24 cellular contexts compared by ENCODE assay signal in the genomic region with DNA sequence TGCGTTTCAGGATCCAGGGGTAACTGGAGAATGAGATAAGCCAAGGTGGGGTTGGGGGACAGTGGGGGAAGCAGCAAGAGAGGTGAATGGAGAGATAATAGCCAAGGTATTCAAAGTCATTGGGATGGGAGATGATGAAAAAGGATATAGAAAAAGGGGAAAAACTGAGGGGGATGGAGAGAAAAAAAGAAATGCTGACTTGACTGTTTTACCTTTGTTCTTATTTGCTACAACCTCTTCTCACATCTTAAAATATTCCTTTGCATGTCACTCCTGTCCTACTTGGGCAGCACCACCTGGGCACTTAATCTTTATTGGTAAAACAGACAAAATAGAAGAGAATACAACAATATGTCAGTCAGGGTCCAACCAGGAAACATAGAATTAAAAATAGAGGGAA.
"Had no signal": no experiment of that assay in that cellular context is flagged by ENCODE, and none has a peak within 500 bp of the region (broad histone marks: within the 10 kb centered on the region; RNA-seq: fewer than 3 reads in every experiment).

No MANE protein-coding gene starts in this region.

- H3K4me3 Mint-ChIP-seq: mesothelial cell of epicardium, naive B cell had no signal

- H3K4me1 Mint-ChIP-seq: mesothelial cell of epicardium, naive B cell had no signal

- H3K9me3 ChIP-seq: colonic mucosa, esophagus muscularis mucosa, gastrocnemius medialis, heart right ventricle, left lung, lower lobe of right lung, mucosa of descending colon had no signal

- DNase-seq: colonic mucosa; dermis blood vessel endothelial cell; dorsolateral prefrontal cortex; effector CD4-positive, alpha-beta T cell; effector memory CD4-positive, alpha-beta T cell; foreskin fibroblast; foreskin melanocyte; gastrocnemius medialis; glutamatergic neuron; head of caudate nucleus; heart right ventricle; hippocampal formation; left cardiac atrium; left lung; left ventricle myocardium superior; lower lobe of right lung; mesenchymal stem cell; mucosa of descending colon; naive B cell had no signal

- FAIRE-seq: endothelial cell of umbilical vein, islet of Langerhans, keratinocyte had no signal

- H3K4me3 ChIP-seq: colonic mucosa, dorsolateral prefrontal cortex, esophagus muscularis mucosa, gastrocnemius medialis, heart right ventricle, left lung, lower lobe of right lung, mucosa of descending colon had no signal

- H3K27ac Mint-ChIP-seq: mesothelial cell of epicardium, naive B cell had no signal

- ATAC-seq: gastrocnemius medialis, heart right ventricle, left cardiac atrium, left lung, left ventricle myocardium superior, lower lobe of right lung, mucosa of descending colon had no signal

- H3K4me1 ChIP-seq: colonic mucosa, esophagus muscularis mucosa, gastrocnemius medialis, heart right ventricle, left lung, lower lobe of right lung had no signal

- H3K36me3 Mint-ChIP-seq: mesothelial cell of epicardium had no signal

- H3K36me3 ChIP-seq: colonic mucosa, esophagus muscularis mucosa, gastrocnemius medialis, heart right ventricle, left lung, lower lobe of right lung had no signal

- H3K27ac ChIP-seq: colonic mucosa, dorsolateral prefrontal cortex, esophagus muscularis mucosa, gastrocnemius medialis, heart right ventricle, left lung, lower lobe of right lung had no signal

- H3K27me3 ChIP-seq: colonic mucosa, esophagus muscularis mucosa, gastrocnemius medialis, heart right ventricle, left lung had no signal
